In genomic region chr18:11310476-11311086, GRCh38 we compare ENCODE assay signal across 8 cellular contexts.
DNase-seq lines count a peak whose midpoint lies in the region; ATAC-seq and TF ChIP-seq lines count a peak whose summit lies in the region.

No MANE protein-coding gene starts in this region.

- peak; percentile 85 for ATAC-seq in Right ventricle myocardium superior (ENCODE audit: poor library complexity)
- ATAC-seq in esophagus mucosa: peak; percentile 56

- H3K9me3 Mint-ChIP-seq in osteocyte (ENCODE audit: unreplicated experiment): no peaks in the 10 kb centered on the region
- H3K9me3 Mint-ChIP-seq in CD8-positive, alpha-beta memory T cell: peaks cover 0 to 9% (median 3%) of the 10 kb centered on the region in 5 donors

- H3K27ac ChIP-seq in HL-60 (replicated peaks) (no peak overlapping the region), RWPE1 (no peak overlapping the region)
- H3K27ac ChIP-seq in CD8-positive, alpha-beta memory T cell (ENCODE audit: low read depth, low read length): no peak overlapping the region

- H3K4me1 Mint-ChIP-seq in osteocyte (ENCODE audit: unreplicated experiment): no peaks in the 10 kb centered on the region
- no peaks in the 10 kb centered on the region for H3K4me1 Mint-ChIP-seq in CD8-positive, alpha-beta memory T cell

- TF ChIP-seq CTCF in HL-60 (IDR thresholded peaks at IDR 0.05; ENCODE audit: insufficient read depth, low read length) (peak; percentile 94), RWPE1 (conservative IDR thresholded peaks at IDR 0.05; ENCODE audit: low read depth) (peak; percentile 72), osteocyte (IDR thresholded peaks at IDR 0.05) (peak; percentile 81)

- H3K36me3 ChIP-seq in CD8-positive, alpha-beta memory T cell (ENCODE audit: insufficient read depth, low read length): no peaks in the 10 kb centered on the region

- no peaks in the 10 kb centered on the region for H3K4me1 ChIP-seq in CD8-positive, alpha-beta memory T cell (ENCODE audit: insufficient read depth, low read length)

- no peak overlapping the region for H3K27ac Mint-ChIP-seq in osteocyte (ENCODE audit: unreplicated experiment)
- H3K27ac Mint-ChIP-seq in CD8-positive, alpha-beta memory T cell: peak overlapping the region in 1 of 8 donors; percentile 17

- H3K4me3 ChIP-seq in HL-60 (replicated peaks; ENCODE audit: insufficient read depth, low read length): no peak overlapping the region
- H3K4me3 ChIP-seq in CD8-positive, alpha-beta memory T cell (ENCODE audit: low read length): no peak overlapping the region

- H3K27me3 ChIP-seq in HL-60 (ENCODE audit: insufficient read depth, poor library complexity, severe bottlenecking): peaks cover 3% of the 10 kb centered on the region
- no peaks in the 10 kb centered on the region for H3K27me3 ChIP-seq in CD8-positive, alpha-beta memory T cell (ENCODE audit: insufficient read depth, low read length, poor library complexity, severe bottlenecking)

- CTCF ChIA-PET in RWPE1 (lab: Yijun Ruan, JAX): interaction anchor here (0.5 to 2.3 kb wide), 22 partner anchors 9 to 905 kb away, joined by 3 to 29 read pairs (median 4); no protein-coding TSS in a partner anchor
- CTCF ChIA-PET in CD8-positive, alpha-beta memory T cell (lab: Charles Lee): interaction anchor here (0.6 kb wide), 1 partner anchor 229 kb away, joined by 3 read pairs; no protein-coding TSS in a partner anchor

- intact Hi-C loops in Right ventricle myocardium superior (cut with DNase I): loop anchor here (5.0 kb wide), 1 partner anchor 72 kb away; no protein-coding TSS in a partner anchor
- intact Hi-C loops in cardiac septum (cut with DNase I): loop anchor here (2.0 kb wide), 1 partner anchor 78 kb away; no protein-coding TSS in a partner anchor

- H3K9me3 ChIP-seq in CD8-positive, alpha-beta memory T cell (ENCODE audit: low read length): no peaks in the 10 kb centered on the region

- POLR2A ChIA-PET in RWPE1 (lab: Yijun Ruan, JAX; ENCODE audit: low non-redundant PET): no interaction called here
- POLR2A ChIA-PET in CD8-positive, alpha-beta memory T cell (lab: Charles Lee): no interaction called here

- no peak overlapping the region for H3K4me3 Mint-ChIP-seq in osteocyte (ENCODE audit: unreplicated experiment)
- H3K4me3 Mint-ChIP-seq in CD8-positive, alpha-beta memory T cell: no peak overlapping the region

- DNase-seq in Right ventricle myocardium superior (peak; percentile 56), cardiac septum (ENCODE audit: low spot score) (no peak), HL-60 (ENCODE audit: low read depth in 1 of 2, low spot score in 1 of 2) (peak; percentile 31 to 58), RWPE1 (ENCODE audit: low spot score) (peak; percentile 42), osteocyte (ENCODE audit: extremely low spot score, unreplicated experiment) (no peak), NCI-H1048 (lab: John Stamatoyannopoulos, UW) (no peak)
- no peak for DNase-seq in CD8-positive, alpha-beta memory T cell

- H3K36me3 Mint-ChIP-seq in osteocyte (ENCODE audit: unreplicated experiment): peaks cover 4% of the 10 kb centered on the region
- H3K36me3 Mint-ChIP-seq in CD8-positive, alpha-beta memory T cell: no peaks in the 10 kb centered on the region

- no peaks in the 10 kb centered on the region for H3K27me3 Mint-ChIP-seq in osteocyte (ENCODE audit: unreplicated experiment)
- H3K27me3 Mint-ChIP-seq in CD8-positive, alpha-beta memory T cell: peaks cover 0 to 3% of the 10 kb centered on the region in 2 donors

Comparison
In these comparisons a context has a peak if more than half of its experiments do, and no peak if none do; other contexts are left out.
1. DNase-seq: peak in Right ventricle myocardium superior (single experiment), HL-60 (2 of 2) and RWPE1 (single experiment); none in cardiac septum (single experiment), osteocyte (single experiment), NCI-H1048 (single experiment) and CD8-positive, alpha-beta memory T cell (0 of 5).
2. Peak in every context shown above with its lines, with median percentiles within 50 percentile points of each other: CTCF ChIP-seq.